Comparison of ENCODE assay signal across 30 cellular contexts in the genomic region with DNA sequence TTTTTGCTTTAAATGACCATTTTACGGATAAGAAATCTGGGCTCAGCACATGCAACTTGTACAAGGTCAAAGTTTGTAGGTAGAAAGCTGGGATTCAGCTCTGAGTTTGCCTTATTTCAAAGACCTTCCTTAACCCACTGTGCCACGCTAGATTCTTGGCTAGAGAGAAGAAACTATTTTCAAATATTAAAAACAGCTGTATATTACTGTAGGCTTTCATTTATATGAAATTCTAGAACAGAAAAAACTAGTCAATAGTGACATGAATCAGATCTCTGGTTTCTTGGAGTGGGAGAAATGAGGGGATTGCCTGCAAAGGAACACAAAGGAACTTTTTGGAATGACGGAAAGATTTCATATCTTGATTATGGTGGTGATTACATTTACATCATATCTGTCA.
"Had no signal": no experiment of that assay in that cellular context is flagged by ENCODE, and none has a peak within 500 bp of the region (broad histone marks: within the 10 kb centered on the region; RNA-seq: fewer than 3 reads in every experiment).

No MANE protein-coding gene starts in this region.

- H3K4me3 Mint-ChIP-seq: immature natural killer cell; naive thymus-derived CD8-positive, alpha-beta T cell; nephron; neural crest cell; stimulated activated naive B cell treated with anti-CD40 and anti-IgM and Interleukin-4, amounts not matched to agents 10 μg/mL and 1 μg/mL and 100 μg/mL, for 72 hours had no signal

- H3K4me1 ChIP-seq: left lung, pancreas, prostate gland, testis, thyroid gland had no signal

- H3K27me3 Mint-ChIP-seq: naive thymus-derived CD8-positive, alpha-beta T cell had no signal

- H3K9me3 Mint-ChIP-seq: immature natural killer cell; naive thymus-derived CD8-positive, alpha-beta T cell; nephron; stimulated activated naive B cell treated with anti-CD40 and anti-IgM and Interleukin-4, amounts not matched to agents 10 μg/mL and 1 μg/mL and 100 μg/mL, for 72 hours had no signal

- H3K36me3 ChIP-seq: left lung, lower lobe of right lung, pancreas, prostate gland, stomach, thyroid gland, transverse colon, upper lobe of left lung had no signal

- H3K27ac ChIP-seq: left lung, lower lobe of right lung, pancreas, prostate gland, skin epidermis, stomach, testis, thyroid gland, transverse colon, upper lobe of left lung had no signal

- H3K9me3 ChIP-seq: left lung, lower lobe of right lung, pancreas, prostate gland, stomach, testis, thyroid gland, transverse colon, upper lobe of left lung had no signal

- H3K4me1 Mint-ChIP-seq: immature natural killer cell, nephron had no signal

- H3K27ac Mint-ChIP-seq: immature natural killer cell; nephron; stimulated activated naive B cell treated with anti-CD40 and anti-IgM and Interleukin-4, amounts not matched to agents 10 μg/mL and 1 μg/mL and 100 μg/mL, for 72 hours had no signal

- ATAC-seq: left colon; left lung; lower lobe of right lung; naive thymus-derived CD8-positive, alpha-beta T cell; pancreas; right cardiac atrium; sciatic nerve; stimulated activated naive B cell treated with anti-CD40 and anti-IgM and Interleukin-4, amounts not matched to agents 10 μg/mL and 1 μg/mL and 100 μg/mL, for 72 hours; stimulated activated naive CD8-positive, alpha-beta T cell treated with anti-CD3 and anti-CD28 coated beads, Interleukin-15, Interleukin-2, amounts not matched to agents 100 U/mL and 50 U/mL, for 24 hours had no signal

- H3K27me3 ChIP-seq: left lung, pancreas, stomach, testis, thyroid gland, transverse colon, upper lobe of left lung had no signal

- H3K4me3 ChIP-seq: left lung, lower lobe of right lung, pancreas, prostate gland, skin epidermis, stomach, testis, thyroid gland, transverse colon, upper lobe of left lung had no signal

- H3K36me3 Mint-ChIP-seq: stimulated activated naive B cell treated with anti-CD40 and anti-IgM and Interleukin-4, amounts not matched to agents 10 μg/mL and 1 μg/mL and 100 μg/mL, for 72 hours had no signal

- DNase-seq: hypothalamus; immature natural killer cell; kidney; left colon; left lung; lower lobe of right lung; mammary epithelial cell; mesenchymal stem cell; naive thymus-derived CD8-positive, alpha-beta T cell; nucleus accumbens; pancreas; posterior cingulate gyrus; retina; right cardiac atrium; stimulated activated CD4-positive, alpha-beta T cell treated with anti-CD3 and anti-CD28 coated beads, Interleukin-12 subunit alpha, Interleukin-12 subunit beta, amount 100 ng/mL, for 4 hours; stimulated activated CD4-positive, alpha-beta T cell treated with anti-CD3 and anti-CD28 coated beads, Interleukin-15, amount 100 ng/mL, for 24 hours; stimulated activated CD4-positive, alpha-beta T cell treated with anti-CD3 and anti-CD28 coated beads, Interleukin-2, amount 100 ng/mL, for 24 hours; stimulated activated CD4-positive, alpha-beta T cell treated with anti-CD3 and anti-CD28 coated beads, Interleukin-4, amount 100 ng/mL, for 1 hour; stimulated activated naive B cell treated with anti-CD40 and anti-IgM and Interleukin-4, amounts not matched to agents 10 μg/mL and 1 μg/mL and 100 μg/mL, for 72 hours; stimulated activated naive CD8-positive, alpha-beta T cell treated with anti-CD3 and anti-CD28 coated beads, Interleukin-15, Interleukin-2, amounts not matched to agents 100 U/mL and 50 U/mL, for 24 hours; stomach; testis; thyroid gland; transverse colon; upper lobe of left lung had no signal
